ENCODE assay signal across 1 cellular context in genomic region chr3:128994581-128995161, GRCh38.
TF ChIP-seq lines count a peak whose summit lies in the region.

No MANE protein-coding gene starts in this region.

TF ChIP-seq in SK-N-SH treated with all-trans-retinoic acid at 6 μM for 48 hours, 23 proteins besides CTCF, POLR2A, EP300 and RAD21 (continued from another document):
- TF ChIP-seq PATZ1 (CRISPR knock-in tag; IDR thresholded peaks at IDR 0.05; ENCODE audit: borderline replicate concordance): no peak
- TF ChIP-seq CREB5 (CRISPR knock-in tag; IDR thresholded peaks at IDR 0.05; ENCODE audit: low read depth): no peak
- no peak for TF ChIP-seq BACH2 (CRISPR knock-in tag; IDR thresholded peaks at IDR 0.05; ENCODE audit: borderline replicate concordance)
- TF ChIP-seq ZNF8 (CRISPR knock-in tag; IDR thresholded peaks at IDR 0.05): no peak
- no peak for TF ChIP-seq CSDC2 (CRISPR knock-in tag; IDR thresholded peaks at IDR 0.05)
- no peak for TF ChIP-seq GLIS3 (CRISPR knock-in tag; IDR thresholded peaks at IDR 0.05)
- no peak for TF ChIP-seq ZC3H10 (CRISPR knock-in tag; IDR thresholded peaks at IDR 0.05)
- no peak for TF ChIP-seq OSR1 (CRISPR knock-in tag; IDR thresholded peaks at IDR 0.05)
- TF ChIP-seq TOX (CRISPR knock-in tag; IDR thresholded peaks at IDR 0.05; ENCODE audit: borderline replicate concordance): no peak
- no peak for TF ChIP-seq RARB (CRISPR knock-in tag; IDR thresholded peaks at IDR 0.05)
- TF ChIP-seq ISL1 (CRISPR knock-in tag; IDR thresholded peaks at IDR 0.05): no peak
